ENCODE assay signal across 8 cellular contexts in the genomic region with DNA sequence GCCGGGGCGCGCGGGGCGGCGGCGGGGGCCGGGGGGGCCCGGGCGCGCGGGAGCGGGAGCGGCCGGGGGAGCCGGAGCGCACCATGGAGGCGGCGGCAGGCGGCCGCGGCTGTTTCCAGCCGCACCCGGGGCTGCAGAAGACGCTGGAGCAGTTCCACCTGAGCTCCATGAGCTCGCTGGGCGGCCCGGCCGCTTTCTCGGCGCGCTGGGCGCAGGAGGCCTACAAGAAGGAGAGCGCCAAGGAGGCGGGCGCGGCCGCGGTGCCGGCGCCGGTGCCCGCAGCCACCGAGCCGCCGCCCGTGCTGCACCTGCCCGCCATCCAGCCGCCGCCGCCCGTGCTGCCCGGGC. TPM values are rescaled to one million over a fixed set of nuclear protein-coding genes. Genes with fewer than 3 reads are reported as not detected.
DNase-seq lines count a peak whose midpoint lies in the region; ATAC-seq and TF ChIP-seq lines count a peak whose summit lies in the region.

No MANE protein-coding gene starts in this region.

- H3K4me1 ChIP-seq in sigmoid colon (peaks cover 0 to 54% (median 49%) of the 10 kb centered on the region in 4 donors), Karpas-422 (ENCODE audit: low read length) (peaks cover 2% of the 10 kb centered on the region; the same call in 1 of the 2 replicates)

- no peak for TF ChIP-seq POLR2A in sigmoid colon (IDR thresholded peaks at IDR 0.05)

- H3K4me3 ChIP-seq in sigmoid colon (peak overlapping the region; percentile 58 to 78 (median 62)), Karpas-422 (ENCODE audit: low read length) (no peak overlapping the region)

- TF ChIP-seq CTCF in WTC11 (IDR thresholded peaks at IDR 0.05) (no peak), sigmoid colon (IDR thresholded peaks at IDR 0.05) (no peak)

- H3K9me3 ChIP-seq in sigmoid colon: no peaks in the 10 kb centered on the region
- H3K9me3 ChIP-seq in Karpas-422 (ENCODE audit: low read length): no peaks in the 10 kb centered on the region

- no peak for ATAC-seq in activated CD4-positive, alpha-beta T cell treated with anti-CD3 and anti-CD28 coated beads for 36 hours
- no peak for ATAC-seq in WTC11
- no peak for ATAC-seq in HG03039 (IDR thresholded peaks at IDR 0.05; ENCODE audit: unreplicated experiment)

- H3K27ac Mint-ChIP-seq in activated CD4-positive, alpha-beta T cell treated with anti-CD3 and anti-CD28 coated beads for 36 hours: peak overlapping the region; percentile 95
- H3K27ac Mint-ChIP-seq in WTC11: no peak overlapping the region

- no peaks in the 10 kb centered on the region for H3K27me3 ChIP-seq in sigmoid colon
- H3K27me3 ChIP-seq in Karpas-422 (ENCODE audit: low read length): no peaks in the 10 kb centered on the region

- H4K20me1 ChIP-seq in Karpas-422 (ENCODE audit: insufficient read depth, low read depth, low read length): peaks cover 34% of the 10 kb centered on the region; the same call in 1 of the 2 replicates

- TF ChIP-seq EP300 in sigmoid colon (IDR thresholded peaks at IDR 0.05): no peak

- peaks cover 29% of the 10 kb centered on the region for H3K36me3 Mint-ChIP-seq in activated CD4-positive, alpha-beta T cell treated with anti-CD3 and anti-CD28 coated beads for 36 hours (ENCODE audit: low read depth)
- no peaks in the 10 kb centered on the region for H3K36me3 Mint-ChIP-seq in WTC11

- no peak overlapping the region for H2AFZ ChIP-seq in Karpas-422 (ENCODE audit: low read length)

- WGBS in sigmoid colon, 2 donors: 1% methylated on average over 53 of the region's 53 CpGs

- intact Hi-C loops in activated CD4-positive, alpha-beta T cell treated with anti-CD3 and anti-CD28 coated beads for 36 hours (cut with DNase I, micrococcal nuclease): no loop called here
- intact Hi-C loops in sigmoid colon (cut with DNase I): no loop called here

- peaks cover 15% of the 10 kb centered on the region for H3K4me1 Mint-ChIP-seq in activated CD4-positive, alpha-beta T cell treated with anti-CD3 and anti-CD28 coated beads for 36 hours
- peaks cover 33% of the 10 kb centered on the region for H3K4me1 Mint-ChIP-seq in WTC11

- POLR2A ChIA-PET in activated CD4-positive, alpha-beta T cell treated with anti-CD3 and anti-CD28 coated beads for 36 hours (lab: Charles Lee): interaction anchor here (0.8 to 1.5 kb wide), 5 partner anchors 12 to 163 kb away, joined by 3 to 6 read pairs (median 4); a partner anchor contains a TSS
- POLR2A ChIA-PET in WTC11 (lab: Charles Lee): interaction anchor here (0.9 to 1.8 kb wide), 5 partner anchors 19 to 47 kb away, joined by 3 to 7 read pairs (median 4); a partner anchor contains a TSS

- H3K4me2 ChIP-seq in Karpas-422 (ENCODE audit: low read depth, low read length, poor library complexity, severe bottlenecking): no peak overlapping the region

- CTCF ChIA-PET in activated CD4-positive, alpha-beta T cell treated with anti-CD3 and anti-CD28 coated beads for 36 hours (lab: Charles Lee): interaction anchor here (0.7 to 2.7 kb wide), 4 partner anchors 27 to 153 kb away, joined by 3 to 16 read pairs (median 4); a partner anchor contains a TSS
- CTCF ChIA-PET in WTC11 (lab: Charles Lee): interaction anchor here (0.9 to 5.1 kb wide), 6 partner anchors 29 to 153 kb away, joined by 4 to 28 read pairs (median 7); a partner anchor contains a TSS

- H3K36me3 ChIP-seq in sigmoid colon (no peaks in the 10 kb centered on the region), Karpas-422 (ENCODE audit: insufficient read depth, low read length) (no peaks in the 10 kb centered on the region)

- no peaks in the 10 kb centered on the region for H3K79me2 ChIP-seq in Karpas-422 (ENCODE audit: low read length)

- peak; percentile 61 for DNase-seq in activated CD4-positive, alpha-beta T cell treated with anti-CD3 and anti-CD28 coated beads for 36 hours
- no peak for DNase-seq in activated CD4-positive, alpha-beta T cell treated with anti-CD3 and anti-CD28 coated beads for 4 hours
- DNase-seq in WTC11 (ENCODE audit: low spot score) (no peak), germinal center (ENCODE audit: low spot score) (peak; percentile 37), sigmoid colon (no peak), LoVo (ENCODE audit: low spot score) (no peak), Karpas-422 (no peak)

- H3K9ac ChIP-seq in Karpas-422 (ENCODE audit: low read length): no peak overlapping the region

- H3K4me3 Mint-ChIP-seq in activated CD4-positive, alpha-beta T cell treated with anti-CD3 and anti-CD28 coated beads for 36 hours: peak overlapping the region; percentile 91
- peak overlapping the region; percentile 96 for H3K4me3 Mint-ChIP-seq in WTC11

- H3K27ac ChIP-seq in sigmoid colon (peak overlapping the region; percentile 87 to 92 (median 90)), Karpas-422 (ENCODE audit: low read length) (no peak overlapping the region)

- no peaks in the 10 kb centered on the region for H3K27me3 Mint-ChIP-seq in activated CD4-positive, alpha-beta T cell treated with anti-CD3 and anti-CD28 coated beads for 36 hours
- H3K27me3 Mint-ChIP-seq in WTC11 (ENCODE audit: low read depth): no peaks in the 10 kb centered on the region

- H3K9me2 ChIP-seq in Karpas-422 (replicated peaks; ENCODE audit: insufficient read depth, low read length): no peaks in the 10 kb centered on the region

- no peaks in the 10 kb centered on the region for H3K9me3 Mint-ChIP-seq in activated CD4-positive, alpha-beta T cell treated with anti-CD3 and anti-CD28 coated beads for 36 hours (ENCODE audit: low read depth)
- no peaks in the 10 kb centered on the region for H3K9me3 Mint-ChIP-seq in WTC11

TF ChIP-seq in WTC11, 78 proteins besides CTCF, POLR2A, EP300 and RAD21:
- TF ChIP-seq FOXJ3 (CRISPR knock-in tag; IDR thresholded peaks at IDR 0.05; ENCODE audit: borderline replicate concordance) (no peak), MYBL2 (CRISPR knock-in tag; IDR thresholded peaks at IDR 0.05) (no peak), ZNF671 (CRISPR knock-in tag; IDR thresholded peaks at IDR 0.05) (no peak), OVOL2 (CRISPR knock-in tag; IDR thresholded peaks at IDR 0.05; ENCODE audit: borderline replicate concordance) (no peak)
- TF ChIP-seq, protein P1, sequence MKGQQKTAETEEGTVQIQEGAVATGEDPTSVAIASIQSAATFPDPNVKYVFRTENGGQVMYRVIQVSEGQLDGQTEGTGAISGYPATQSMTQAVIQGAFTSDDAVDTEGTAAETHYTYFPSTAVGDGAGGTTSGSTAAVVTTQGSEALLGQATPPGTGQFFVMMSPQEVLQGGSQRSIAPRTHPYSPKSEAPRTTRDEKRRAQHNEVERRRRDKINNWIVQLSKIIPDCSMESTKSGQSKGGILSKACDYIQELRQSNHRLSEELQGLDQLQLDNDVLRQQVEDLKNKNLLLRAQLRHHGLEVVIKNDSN (CRISPR knock-in tag; IDR thresholded peaks at IDR 0.05): no peak
- TF ChIP-seq, protein P2, sequence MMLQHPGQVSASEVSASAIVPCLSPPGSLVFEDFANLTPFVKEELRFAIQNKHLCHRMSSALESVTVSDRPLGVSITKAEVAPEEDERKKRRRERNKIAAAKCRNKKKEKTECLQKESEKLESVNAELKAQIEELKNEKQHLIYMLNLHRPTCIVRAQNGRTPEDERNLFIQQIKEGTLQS (CRISPR knock-in tag; conservative IDR thresholded peaks at IDR 0.05): no peak

RNA-seq across cellular contexts. Expression of a gene that starts 0.5 kb away (rescaled TPM):
- 10 to 100 TPM; 28.7 to 34.0 TPM for total RNA-seq in activated CD4-positive, alpha-beta T cell treated with anti-CD3 and anti-CD28 coated beads for 36 hours
- total RNA-seq in WTC11 (2021): 75.5 to 88.6 TPM (median 75.6 TPM) in 3 replicates
- 10 to 100 TPM; 18.9 to 50.4 (median 26.9) TPM for total RNA-seq in sigmoid colon
- 10 to 100 TPM in 1 of 3 donors, 1 to 10 TPM in 2; 5.8 to 20.0 (median 6.6) TPM for polyA plus RNA-seq in sigmoid colon
- 1.7 and 2.4 TPM in 2 replicates for total RNA-seq in Karpas-422 (2014; rRNA removed; shearing (Covaris generic); ENCODE audit: low replicate concordance)

RNA-seq across cellular contexts. Expression of a gene that starts 34.1 kb away (rescaled TPM):
- 10 to 100 TPM; 69.7 to 84.4 TPM for total RNA-seq in activated CD4-positive, alpha-beta T cell treated with anti-CD3 and anti-CD28 coated beads for 36 hours
- 133 to 151 TPM (median 150 TPM) in 3 replicates for total RNA-seq in WTC11 (2021)
- 10 to 100 TPM; 33.8 to 49.5 (median 39.6) TPM for total RNA-seq in sigmoid colon
- polyA plus RNA-seq in sigmoid colon: 10 to 100 TPM; 28.4 to 58.0 (median 56.5) TPM
- 20.1 and 84.8 TPM in 2 replicates for total RNA-seq in Karpas-422 (2014; rRNA removed; shearing (Covaris generic); ENCODE audit: low replicate concordance)

Comparison
In these comparisons a context has a peak if more than half of its experiments do, and no peak if none do; other contexts are left out.
1. DNase-seq: peak in activated CD4-positive, alpha-beta T cell treated with anti-CD3 and anti-CD28 coated beads for 36 hours (single experiment) and germinal center (single experiment); none in activated CD4-positive, alpha-beta T cell treated with anti-CD3 and anti-CD28 coated beads for 4 hours (0 of 2), WTC11 (single experiment), sigmoid colon (single experiment), LoVo (single experiment) and Karpas-422 (single experiment).